In genomic region chr17:5468075-5468473, GRCh38 we compare ENCODE assay signal across 8 cellular contexts. TPM values are rescaled to one million over a fixed set of nuclear protein-coding genes. Genes with fewer than 3 reads are reported as not detected.
DNase-seq lines count a peak whose midpoint lies in the region; ATAC-seq and TF ChIP-seq lines count a peak whose summit lies in the region.

No MANE protein-coding gene starts in this region.

- H3K27me3 ChIP-seq in skeletal muscle tissue (ENCODE audit: control insufficient read depth in 3 of 3, insufficient read depth in 3 of 3, low read length in 3 of 3) = no peaks in the 10 kb centered on the region

- TF ChIP-seq CTCF in GM10266 (IDR thresholded peaks at IDR 0.05; ENCODE audit: control insufficient read depth, insufficient read depth, low read depth, missing control alignments) = no peak

- DNase-seq in GM10266 (ENCODE audit: extremely low spot score) (peak; percentile 26), left cardiac atrium (no peak), Ammon's horn (ENCODE audit: low spot score) (no peak), OCI-M2 (lab: John Stamatoyannopoulos, UW; ENCODE audit: unreplicated experiment) (no peak), hepatic stellate cell (ENCODE audit: low spot score) (no peak)
- DNase-seq in activated T-cell treated with anti-CD3 and anti-CD28 coated beads, Interleukin-2, amount 50 U/mL, for 24 hours = peak; percentile 61

- H3K4me1 ChIP-seq in skeletal muscle tissue (ENCODE audit: control insufficient read depth in 3 of 3, insufficient read depth in 3 of 3, low read length in 3 of 3) = peaks cover 9 to 17% (median 16%) of the 10 kb centered on the region in 3 donors

- peaks cover 67% of the 10 kb centered on the region for H3K36me3 Mint-ChIP-seq in activated T-cell treated with anti-CD3 and anti-CD28 coated beads, Interleukin-2, amount 50 U/mL, for 24 hours (ENCODE audit: low read depth)

- intact Hi-C loops in left cardiac atrium (cut with DNase I) = no loop called here

- peaks cover 46% of the 10 kb centered on the region for H3K4me1 Mint-ChIP-seq in activated T-cell treated with anti-CD3 and anti-CD28 coated beads, Interleukin-2, amount 50 U/mL, for 24 hours (ENCODE audit: low read depth)

- ATAC-seq in HG03159 (IDR thresholded peaks at IDR 0.05; ENCODE audit: unreplicated experiment) (peak; percentile 21), left cardiac atrium (peak; percentile 11 to 40)

- no peaks in the 10 kb centered on the region for H3K9me3 Mint-ChIP-seq in activated T-cell treated with anti-CD3 and anti-CD28 coated beads, Interleukin-2, amount 50 U/mL, for 24 hours

- H3K9ac ChIP-seq in skeletal muscle tissue (ENCODE audit: low read depth in 1 of 3, low read length in 3 of 3) = peak overlapping the region; percentile 79 to 90 (median 84)

- peak overlapping the region; percentile 84 to 90 (median 85) for H3K4me3 ChIP-seq in skeletal muscle tissue (ENCODE audit: low read length in 3 of 3)

- H3K4me3 Mint-ChIP-seq in activated T-cell treated with anti-CD3 and anti-CD28 coated beads, Interleukin-2, amount 50 U/mL, for 24 hours = peak overlapping the region; percentile 92

- H3K27me3 Mint-ChIP-seq in activated T-cell treated with anti-CD3 and anti-CD28 coated beads, Interleukin-2, amount 50 U/mL, for 24 hours = no peaks in the 10 kb centered on the region

- no peaks in the 10 kb centered on the region for H3K9me3 ChIP-seq in skeletal muscle tissue (ENCODE audit: control insufficient read depth in 3 of 3, low read length in 3 of 3)

- peak overlapping the region; percentile 75 for H3K27ac Mint-ChIP-seq in activated T-cell treated with anti-CD3 and anti-CD28 coated beads, Interleukin-2, amount 50 U/mL, for 24 hours

- peaks cover 0 to 8% (median 8%) of the 10 kb centered on the region in 3 donors for H3K36me3 ChIP-seq in skeletal muscle tissue (ENCODE audit: control insufficient read depth in 3 of 3, insufficient read depth in 3 of 3, low read length in 3 of 3)

- H3K27ac ChIP-seq in skeletal muscle tissue (ENCODE audit: low read depth, low read length) = peak overlapping the region; percentile 49

RNA-seq across cellular contexts. Expression of gene DHX33, which starts 0.7 kb away (rescaled TPM):
- total RNA-seq in left cardiac atrium (1 to 10 TPM; 5.2 to 9.3 TPM), skeletal muscle tissue (7.3 TPM)

RNA-seq across cellular contexts. Expression of gene DERL2, which starts 17.9 kb away (rescaled TPM):
- 10 to 100 TPM; 32.9 to 40.5 TPM for total RNA-seq in left cardiac atrium
- total RNA-seq in skeletal muscle tissue = 26.1 TPM

RNA-seq across cellular contexts. Expression of gene MIS12, which starts 18.3 kb away (rescaled TPM):
- total RNA-seq in left cardiac atrium = 10 to 100 TPM; 11.0 to 12.1 TPM
- 25.6 TPM for total RNA-seq in skeletal muscle tissue

RNA-seq across cellular contexts. Expression of gene C1QBP, which starts 29.1 kb away (rescaled TPM):
- 100 to 1,000 TPM in 1 of 2 donors, 10 to 100 TPM in 1; 86.3 to 111 TPM for total RNA-seq in left cardiac atrium
- total RNA-seq in skeletal muscle tissue = 142 TPM

RNA-seq across cellular contexts. Expression of gene RPAIN, which starts 48.1 kb away (rescaled TPM):
- total RNA-seq in left cardiac atrium = 10 to 100 TPM; 26.3 to 29.6 TPM
- 32.4 TPM for total RNA-seq in skeletal muscle tissue

Comparison
In these comparisons a context has a peak if more than half of its experiments do, and no peak if none do; other contexts are left out.
1. DNase-seq: peak in GM10266 (single experiment) and activated T-cell treated with anti-CD3 and anti-CD28 coated beads, Interleukin-2, amount 50 U/mL, for 24 hours (single experiment); none in left cardiac atrium (single experiment), Ammon's horn (single experiment), OCI-M2 (single experiment) and hepatic stellate cell (single experiment).